ENCODE assay signal across 8 cellular contexts in genomic region chr1:92858564-92859399, GRCh38. TPM values are rescaled to one million over a fixed set of nuclear protein-coding genes. Genes with fewer than 3 reads are reported as not detected.
A peak's percentile ranks its signal among the peaks of the same experiment; 100 is the strongest.
DNase-seq lines count a peak whose midpoint lies in the region; ATAC-seq and TF ChIP-seq lines count a peak whose summit lies in the region.

No MANE protein-coding gene starts in this region.

- H3K9ac ChIP-seq in BLaER1 (0 out of 2 replicates have a peak overlapping the region, but pooled peaks have one; percentile 18), IMR-90 (ENCODE audit: low read depth, low read length) (no peak overlapping the region), neural progenitor cell (no peak overlapping the region)

- H2BK15ac ChIP-seq in IMR-90 (ENCODE audit: low read depth, low read length): no peak overlapping the region

- no peak overlapping the region for H2AFZ ChIP-seq in IMR-90 (replicated peaks; ENCODE audit: low read length, poor library complexity)
- H2AFZ ChIP-seq in neural progenitor cell (replicated peaks): peak overlapping the region; percentile 55

- no TSS peak for BruUV-seq in IMR-90 (replicated peaks; lab: Mats Ljungman, UMichigan)

- dilution Hi-C loops in IMR-90 (cut with HindIII; ENCODE audit: low sequenced_read_pairs, unreplicated experiment): no loop called here

- H3K27ac ChIP-seq in BLaER1 (no peak overlapping the region), IMR-90 (ENCODE audit: insufficient read depth, low read length) (no peak overlapping the region), neural progenitor cell (no peak overlapping the region)

- peak overlapping the region; percentile 32; the same call in 1 of the 2 replicates for H2BK20ac ChIP-seq in IMR-90 (ENCODE audit: low read depth, low read length)

- no peaks in the 10 kb centered on the region for H3K9me1 ChIP-seq in IMR-90 (ENCODE audit: insufficient read depth, low read length)

- in situ Hi-C loops in IMR-90 (cut with MboI; ENCODE audit: low sequenced_read_pairs): no loop called here

- ATAC-seq in GM19025 (IDR thresholded peaks at IDR 0.05; ENCODE audit: low read depth, unreplicated experiment): peak; percentile 50
- peak; percentile 94 for ATAC-seq in IMR-90 (ENCODE audit: low read depth)
- ATAC-seq in HG03095 (IDR thresholded peaks at IDR 0.05; ENCODE audit: unreplicated experiment): no peak

- H3K4me1 ChIP-seq in BLaER1: peaks cover 8% of the 10 kb centered on the region
- no peaks in the 10 kb centered on the region for H3K4me1 ChIP-seq in IMR-90 (ENCODE audit: control insufficient read depth, insufficient read depth, low read length)
- no peaks in the 10 kb centered on the region for H3K4me1 ChIP-seq in neural progenitor cell

- H4K8ac ChIP-seq in IMR-90 (ENCODE audit: low read depth in 2 of 2, low read length in 2 of 2): no peak overlapping the region

- no peak overlapping the region for H2BK5ac ChIP-seq in IMR-90 (ENCODE audit: low read depth, low read length, poor library complexity, severe bottlenecking)

- H3K23ac ChIP-seq in IMR-90 (ENCODE audit: low read depth, low read length): no peak overlapping the region

- H3K36me3 Mint-ChIP-seq in activated T-helper 1 cell treated with anti-CD3 and anti-CD28 coated beads, Interleukin-12 subunit alpha, Interleukin-12 subunit beta, Interleukin-2, Interleukin-4 antibody, amounts not matched to agents 30 ng/mL and 10 ng/mL and 1 ng/mL, durations not matched to agents 14 hours and 24 hours and 36 hours (ENCODE audit: low read depth): peaks cover 6% of the 10 kb centered on the region
- H3K36me3 Mint-ChIP-seq in neural progenitor cell: no peaks in the 10 kb centered on the region

- H3K36me3 ChIP-seq in BLaER1 (no peaks in the 10 kb centered on the region), IMR-90 (ENCODE audit: control insufficient read depth, insufficient read depth, low read length) (no peaks in the 10 kb centered on the region), neural progenitor cell (no peaks in the 10 kb centered on the region)

- H3K79me1 ChIP-seq in IMR-90 (ENCODE audit: low read depth in 1 of 2, low read length in 2 of 2): no peaks in the 10 kb centered on the region; a peak in 1 of 4 replicates

- H3K18ac ChIP-seq in IMR-90 (ENCODE audit: low read depth, low read length): no peak overlapping the region

- no peak overlapping the region for H3K14ac ChIP-seq in IMR-90 (replicated peaks; ENCODE audit: low read depth, low read length)

- H3K27ac Mint-ChIP-seq in activated T-helper 1 cell treated with anti-CD3 and anti-CD28 coated beads, Interleukin-12 subunit alpha, Interleukin-12 subunit beta, Interleukin-2, Interleukin-4 antibody, amounts not matched to agents 30 ng/mL and 10 ng/mL and 1 ng/mL, durations not matched to agents 14 hours and 24 hours and 36 hours: peak overlapping the region; percentile 64
- H3K27ac Mint-ChIP-seq in neural progenitor cell: no peak overlapping the region

- peak overlapping the region; percentile 46 for H3K4me3 Mint-ChIP-seq in activated T-helper 1 cell treated with anti-CD3 and anti-CD28 coated beads, Interleukin-12 subunit alpha, Interleukin-12 subunit beta, Interleukin-2, Interleukin-4 antibody, amounts not matched to agents 30 ng/mL and 10 ng/mL and 1 ng/mL, durations not matched to agents 14 hours and 24 hours and 36 hours
- no peak overlapping the region for H3K4me3 Mint-ChIP-seq in neural progenitor cell

- H4K20me1 ChIP-seq in BLaER1 (no peaks in the 10 kb centered on the region), IMR-90 (ENCODE audit: insufficient read depth, low read length) (no peaks in the 10 kb centered on the region), neural progenitor cell (ENCODE audit: low read depth) (no peaks in the 10 kb centered on the region)

- no peak overlapping the region for H2AK9ac ChIP-seq in IMR-90 (replicated peaks; ENCODE audit: low read depth, low read length, poor library complexity)

- H3K27me3 ChIP-seq in BLaER1 (no peaks in the 10 kb centered on the region), IMR-90 (ENCODE audit: control insufficient read depth, insufficient read depth, low read length) (no peaks in the 10 kb centered on the region), neural progenitor cell (no peaks in the 10 kb centered on the region)

- peak overlapping the region; percentile 44; the same call in 1 of the 2 replicates for H2AK5ac ChIP-seq in IMR-90 (ENCODE audit: low read depth, low read length)

- TF ChIP-seq POLR2A in IMR-90 (IDR thresholded peaks at IDR 0.05; ENCODE audit: low read depth, low read length): no peak

- H3K4me3 ChIP-seq in BLaER1: peak overlapping the region; percentile 55
- H3K4me3 ChIP-seq in IMR-90 (ENCODE audit: insufficient read depth, low read depth, low read length): no peak overlapping the region
- no peak overlapping the region for H3K4me3 ChIP-seq in fibroblast of pulmonary artery (replicated peaks; ENCODE audit: low read depth, low read length)
- H3K4me3 ChIP-seq in neural progenitor cell: no peak overlapping the region

- TF ChIP-seq CTCF in IMR-90 (conservative IDR thresholded peaks at IDR 0.05; ENCODE audit: low read depth, low read length): peak; percentile 100
- peak; percentile 97 for TF ChIP-seq CTCF in fibroblast of pulmonary artery (IDR thresholded peaks at IDR 0.05; ENCODE audit: low read length, missing control alignments)
- TF ChIP-seq CTCF in neural progenitor cell (IDR thresholded peaks at IDR 0.05): peak; percentile 99

- peak; percentile 85 for DNase-seq in IMR-90
- peak; percentile 42 for DNase-seq in NOMO-1 treated with dmso at 0.1 percent for 144 hours (lab: John Stamatoyannopoulos, UW; ENCODE audit: unreplicated experiment)
- peak; percentile 57 for DNase-seq in activated T-helper 1 cell treated with anti-CD3 and anti-CD28 coated beads, Interleukin-12 subunit alpha, Interleukin-12 subunit beta, Interleukin-2, Interleukin-4 antibody, amounts not matched to agents 30 ng/mL and 10 ng/mL and 1 ng/mL, durations not matched to agents 14 hours and 24 hours and 36 hours (ENCODE audit: low spot score)
- DNase-seq in fibroblast of pulmonary artery (ENCODE audit: low read depth): peak; percentile 90
- DNase-seq in neural progenitor cell (ENCODE audit: low spot score): peak; percentile 85

- H3K4me2 ChIP-seq in BLaER1: peak overlapping the region; percentile 78
- H3K4me2 ChIP-seq in IMR-90 (ENCODE audit: low read depth, low read length): no peak overlapping the region
- H3K4me2 ChIP-seq in neural progenitor cell: no peak overlapping the region

- H3K4me1 Mint-ChIP-seq in activated T-helper 1 cell treated with anti-CD3 and anti-CD28 coated beads, Interleukin-12 subunit alpha, Interleukin-12 subunit beta, Interleukin-2, Interleukin-4 antibody, amounts not matched to agents 30 ng/mL and 10 ng/mL and 1 ng/mL, durations not matched to agents 14 hours and 24 hours and 36 hours (ENCODE audit: low read depth): peaks cover 24% of the 10 kb centered on the region
- H3K4me1 Mint-ChIP-seq in neural progenitor cell: no peaks in the 10 kb centered on the region

- no peak overlapping the region for H3K4ac ChIP-seq in IMR-90 (ENCODE audit: low read depth, low read length)

- POLR2A ChIA-PET in IMR-90 (lab: Charles Lee; ENCODE audit: unreplicated experiment): interaction anchor here (0.7 kb wide), 1 partner anchor 301 kb away, joined by 3 read pairs; no protein-coding TSS in a partner anchor

- peak; percentile 97 for TF ChIP-seq RAD21 in IMR-90 (IDR thresholded peaks at IDR 0.05; ENCODE audit: low read length)

- no peaks in the 10 kb centered on the region for H3K27me3 Mint-ChIP-seq in activated T-helper 1 cell treated with anti-CD3 and anti-CD28 coated beads, Interleukin-12 subunit alpha, Interleukin-12 subunit beta, Interleukin-2, Interleukin-4 antibody, amounts not matched to agents 30 ng/mL and 10 ng/mL and 1 ng/mL, durations not matched to agents 14 hours and 24 hours and 36 hours (ENCODE audit: insufficient read depth)
- H3K27me3 Mint-ChIP-seq in neural progenitor cell (ENCODE audit: insufficient read depth, low read depth): no peaks in the 10 kb centered on the region

- no peak overlapping the region for H2BK120ac ChIP-seq in IMR-90 (ENCODE audit: low read depth, low read length)

- CTCF ChIA-PET in IMR-90 (lab: Yijun Ruan, JAX): interaction anchor here (0.6 to 2.8 kb wide), 14 partner anchors 10 to 946 kb away, joined by 3 to 29 read pairs (median 4); partner anchors contain the start of gene DIPK1A

- no peaks in the 10 kb centered on the region for H3F3A ChIP-seq in neural progenitor cell (ENCODE audit: low read depth)

- H4K5ac ChIP-seq in IMR-90 (ENCODE audit: low read depth, low read length): no peak overlapping the region

- no peak overlapping the region for H4K91ac ChIP-seq in IMR-90 (ENCODE audit: insufficient read depth, low read depth, low read length)

- intact Hi-C loops in IMR-90 (cut with micrococcal nuclease): loop anchor here (1.0 kb wide), 3 partner anchors 102 to 204 kb away; no protein-coding TSS in a partner anchor
- intact Hi-C loops in activated T-helper 1 cell treated with anti-CD3 and anti-CD28 coated beads, Interleukin-12 subunit alpha, Interleukin-12 subunit beta, Interleukin-2, Interleukin-4 antibody, amounts not matched to agents 30 ng/mL and 10 ng/mL and 1 ng/mL, durations not matched to agents 14 hours and 24 hours and 36 hours (cut with micrococcal nuclease): loop anchor here (1.0 to 5.0 kb wide), 7 partner anchors 27 to 219 kb away; partner anchors contain the start of gene MTF2

- H3K9me3 ChIP-seq in BLaER1 (0 out of 2 replicates have a peak, but pooled peaks cover 3% of the 10 kb centered on the region), IMR-90 (ENCODE audit: control insufficient read depth, insufficient read depth, low read length) (no peaks in the 10 kb centered on the region; the same call in 1 of the 2 replicates), neural progenitor cell (ENCODE audit: low read depth) (no peaks in the 10 kb centered on the region)

- H3K79me2 ChIP-seq in neural progenitor cell (ENCODE audit: low read depth): no peaks in the 10 kb centered on the region

- no peak overlapping the region for H3K56ac ChIP-seq in IMR-90 (ENCODE audit: extremely low read depth, insufficient read depth, low read length)

- 76 to 100% methylated on average over 5 to 7 of the region's 13 CpGs for WGBS in IMR-90 (ENCODE audit: extremely low coverage in 2 of 2, insufficient read length in 1 of 2), 2 experiments

- H3K9me3 Mint-ChIP-seq in activated T-helper 1 cell treated with anti-CD3 and anti-CD28 coated beads, Interleukin-12 subunit alpha, Interleukin-12 subunit beta, Interleukin-2, Interleukin-4 antibody, amounts not matched to agents 30 ng/mL and 10 ng/mL and 1 ng/mL, durations not matched to agents 14 hours and 24 hours and 36 hours: peaks cover 10% of the 10 kb centered on the region
- no peaks in the 10 kb centered on the region for H3K9me3 Mint-ChIP-seq in neural progenitor cell

RNA-seq across cellular contexts. Expression of gene RPL5, which starts 26.9 kb away (rescaled TPM):
- total RNA-seq in IMR-90 (2012; rRNA removed) (1,679 and 1,907 TPM in 2 replicates), neural progenitor cell (ENCODE audit: low replicate concordance) (3,057 and 3,732 TPM in 2 replicates)
- polyA plus RNA-seq in IMR-90 (2012; rRNA removed): 1,239 and 1,406 TPM in 2 replicates
- polyA plus RNA-seq in IMR-90 (2012; cell fraction: cytosol; rRNA removed): 609 and 629 TPM in 2 replicates
- 99.4 and 681 TPM in 2 replicates for polyA plus RNA-seq in IMR-90 (2012; cell fraction: nucleus; rRNA removed; ENCODE audit: low replicate concordance)
- 1,115 and 1,120 TPM in 2 replicates for total RNA-seq in activated T-helper 1 cell treated with anti-CD3 and anti-CD28 coated beads, Interleukin-12 subunit alpha, Interleukin-12 subunit beta, Interleukin-2, Interleukin-4 antibody, amounts not matched to agents 30 ng/mL and 10 ng/mL and 1 ng/mL, durations not matched to agents 14 hours and 24 hours and 36 hours
